ENCODE assay signal across 8 cellular contexts in the genomic region with DNA sequence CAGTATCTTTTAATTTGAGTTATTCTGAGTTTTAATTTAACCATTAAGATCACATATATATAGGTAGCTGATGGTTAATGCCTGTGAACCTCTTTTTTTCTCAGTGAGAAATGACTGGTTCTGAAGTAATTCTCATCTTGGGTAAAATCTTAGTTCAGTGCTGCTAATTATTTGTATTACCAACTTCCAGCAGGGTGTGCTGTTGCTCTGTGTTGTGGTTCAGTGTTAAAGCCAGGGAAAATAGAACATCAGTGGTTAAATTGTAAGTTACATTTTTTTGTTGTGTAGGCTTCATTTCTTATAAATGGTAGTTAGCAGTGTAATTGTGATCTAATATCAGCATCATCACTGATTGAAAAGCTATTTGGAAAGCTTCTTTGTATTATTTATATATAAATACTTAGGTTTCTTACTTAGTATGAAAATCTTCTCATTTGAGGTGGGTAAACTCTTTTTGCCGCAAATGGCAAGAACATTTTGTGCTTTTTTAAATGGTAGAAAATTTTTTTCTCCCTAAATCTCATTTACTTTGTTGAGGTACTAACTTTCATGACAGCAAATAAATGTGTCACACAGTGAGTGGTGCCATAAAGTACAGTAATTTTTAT. TPM values are rescaled to one million over a fixed set of nuclear protein-coding genes. Genes with fewer than 3 reads are reported as not detected.
DNase-seq lines count a peak whose midpoint lies in the region; FAIRE-seq and TF ChIP-seq lines count a peak whose summit lies in the region.

No MANE protein-coding gene starts in this region.

- H3K36me3 Mint-ChIP-seq in activated T-cell treated with anti-CD3 and anti-CD28 coated beads, Interleukin-2, amount 50 U/mL, for 24 hours (ENCODE audit: low read depth), result peaks cover 88% of the 10 kb centered on the region
- peaks cover 36% of the 10 kb centered on the region for H3K36me3 Mint-ChIP-seq in brain

- DNase-seq in activated T-cell treated with anti-CD3 and anti-CD28 coated beads for 24 hours (ENCODE audit: low read depth) (peak; percentile 20), HTR-8/SVneo (ENCODE audit: insufficient read length, low spot score) (peak; percentile 52), RWPE1 (ENCODE audit: low spot score) (peak; percentile 37), iris pigment epithelial cell (ENCODE audit: low read depth) (peak; percentile 74), OCI-M2 (lab: John Stamatoyannopoulos, UW; ENCODE audit: unreplicated experiment) (no peak)
- DNase-seq in activated T-cell treated with anti-CD3 and anti-CD28 coated beads, Interleukin-2, amount 50 U/mL, for 24 hours, result no peak
- peak; percentile 12 to 26 for DNase-seq in stimulated activated CD4-positive, alpha-beta T cell treated with anti-CD3 and anti-CD28 coated beads, Interleukin-4, amount 100 ng/mL, for 4 hours

- H3K9me3 Mint-ChIP-seq in activated T-cell treated with anti-CD3 and anti-CD28 coated beads, Interleukin-2, amount 50 U/mL, for 24 hours, result no peaks in the 10 kb centered on the region
- no peaks in the 10 kb centered on the region for H3K9me3 Mint-ChIP-seq in brain

- POLR2A ChIA-PET in RWPE1 (lab: Yijun Ruan, JAX; ENCODE audit: low non-redundant PET), result no interaction called here

- no peaks in the 10 kb centered on the region for H3K27me3 Mint-ChIP-seq in activated T-cell treated with anti-CD3 and anti-CD28 coated beads, Interleukin-2, amount 50 U/mL, for 24 hours
- H3K27me3 Mint-ChIP-seq in brain, result no peaks in the 10 kb centered on the region

- CTCF ChIA-PET in RWPE1 (lab: Yijun Ruan, JAX), result interaction anchor here (0.6 to 0.9 kb wide), 2 partner anchors 44 to 282 kb away, joined by 3 read pairs; no protein-coding TSS in a partner anchor

- peaks cover 19% of the 10 kb centered on the region for H3K4me1 Mint-ChIP-seq in activated T-cell treated with anti-CD3 and anti-CD28 coated beads, Interleukin-2, amount 50 U/mL, for 24 hours (ENCODE audit: low read depth)
- H3K4me1 Mint-ChIP-seq in brain, result peaks cover 23% of the 10 kb centered on the region

- H3K27ac ChIP-seq in RWPE1, result no peak overlapping the region

- no peak overlapping the region for H3K27ac Mint-ChIP-seq in activated T-cell treated with anti-CD3 and anti-CD28 coated beads, Interleukin-2, amount 50 U/mL, for 24 hours
- H3K27ac Mint-ChIP-seq in brain, result peak overlapping the region in 4 of 5 experiments; percentile 17 to 87 (median 52)

- H3K4me3 Mint-ChIP-seq in activated T-cell treated with anti-CD3 and anti-CD28 coated beads, Interleukin-2, amount 50 U/mL, for 24 hours, result no peak overlapping the region
- no peak overlapping the region for H3K4me3 Mint-ChIP-seq in brain

- no peak for FAIRE-seq in HTR-8/SVneo (lab: Jason Lieb, UNC)

- peak; percentile 72 for TF ChIP-seq CTCF in RWPE1 (conservative IDR thresholded peaks at IDR 0.05; ENCODE audit: low read depth)
- peak; percentile 70 to 84 for TF ChIP-seq CTCF in brain (conservative IDR thresholded peaks at IDR 0.05)

RNA-seq across cellular contexts. Expression of gene CDC5L, which starts 43.7 kb away (rescaled TPM):
- polyA plus RNA-seq in brain (ENCODE audit: insufficient read depth, low read depth, low replicate concordance), result 22.8 TPM

Comparison
In these comparisons a context has a peak if more than half of its experiments do, and no peak if none do; other contexts are left out.
1. DNase-seq: peak in activated T-cell treated with anti-CD3 and anti-CD28 coated beads for 24 hours (single experiment), HTR-8/SVneo (single experiment), RWPE1 (single experiment), iris pigment epithelial cell (single experiment) and stimulated activated CD4-positive, alpha-beta T cell treated with anti-CD3 and anti-CD28 coated beads, Interleukin-4, amount 100 ng/mL, for 4 hours (2 of 2); none in activated T-cell treated with anti-CD3 and anti-CD28 coated beads, Interleukin-2, amount 50 U/mL, for 24 hours (single experiment) and OCI-M2 (single experiment).